Comparison of ENCODE assay signal across 8 cellular contexts in genomic region chr17:67689534-67690177, GRCh38. TPM values are rescaled to one million over a fixed set of nuclear protein-coding genes. Genes with fewer than 3 reads are reported as not detected.
DNase-seq lines count a peak whose midpoint lies in the region; ATAC-seq, FAIRE-seq and TF ChIP-seq lines count a peak whose summit lies in the region.

No MANE protein-coding gene starts in this region.

- H3K4me3 ChIP-seq in SK-N-SH (ENCODE audit: low read depth in 2 of 2, low read length in 1 of 2): no peak overlapping the region

- TF ChIP-seq CTCF in SK-N-SH (IDR thresholded peaks at IDR 0.05) (peak; percentile 99), MCF 10A (IDR thresholded peaks at IDR 0.05; ENCODE audit: unreplicated experiment) (peak; percentile 69)

- no peaks in the 10 kb centered on the region for H4K20me1 ChIP-seq in SK-N-SH (ENCODE audit: insufficient read depth)

- no peaks in the 10 kb centered on the region for H3K9me2 ChIP-seq in SK-N-SH

- BruUV-seq in MCF 10A (replicated peaks; lab: Mats Ljungman, UMichigan): no TSS peak

- peak; percentile 9 to 45 for DNase-seq in activated CD4-positive, alpha-beta T cell treated with anti-CD3 and anti-CD28 coated beads for 24 hours (ENCODE audit: low read depth in 2 of 2)
- DNase-seq in activated CD4-positive, alpha-beta T cell treated with anti-CD3 and anti-CD28 coated beads for 1 hour: no peak
- DNase-seq in NCI-H1417 treated with DMSO at 0.1 percent for 48 hours (lab: John Stamatoyannopoulos, UW): peak; percentile 3
- DNase-seq in SK-N-SH: peak; percentile 77
- peak; percentile 68 for DNase-seq in MCF 10A (ENCODE audit: unreplicated experiment)
- peak; percentile 46 for DNase-seq in stimulated activated CD4-positive, alpha-beta T cell treated with anti-CD3 and anti-CD28 coated beads, Interleukin-2, amount 100 ng/mL, for 4 hours (ENCODE audit: low read depth)

- CTCF ChIA-PET in SK-N-SH (lab: Yijun Ruan, JAX) (interaction anchor here (0.6 to 16.1 kb wide), 46 partner anchors 8 to 533 kb away, joined by 3 to 241 read pairs (median 4); partner anchors contain the start of genes PITPNC1 and PSMD12), MCF 10A (lab: Yijun Ruan, JAX) (interaction anchor here (0.6 to 4.9 kb wide), 16 partner anchors 9 to 1689 kb away, joined by 3 to 71 read pairs (median 4); no protein-coding TSS in a partner anchor)

- no peak overlapping the region for H3K27ac Mint-ChIP-seq in MCF 10A (ENCODE audit: low read depth, unreplicated experiment)

- no peak for TF ChIP-seq EP300 in SK-N-SH (IDR thresholded peaks at IDR 0.05; ENCODE audit: borderline replicate concordance in 1 of 2, low read depth in 1 of 2, low read length in 1 of 2)

- WGBS in SK-N-SH (ENCODE audit: low lambda C conversion rate): 55% methylated on average over 2 of the region's 2 CpGs

- H3K9me3 ChIP-seq in SK-N-SH: no peaks in the 10 kb centered on the region

- peaks cover 3% of the 10 kb centered on the region for H3F3A ChIP-seq in SK-N-SH (replicated peaks; ENCODE audit: insufficient read depth)

- H3K4me2 ChIP-seq in SK-N-SH: no peak overlapping the region

- TF ChIP-seq RAD21 in SK-N-SH (IDR thresholded peaks at IDR 0.05; ENCODE audit: low read length): peak; percentile 93

- no peaks in the 10 kb centered on the region for H3K4me1 ChIP-seq in SK-N-SH (ENCODE audit: control insufficient read depth in 1 of 2, insufficient read depth in 2 of 2, low read depth in 1 of 2, low read length in 1 of 2)

- no peak overlapping the region for H3K4me3 Mint-ChIP-seq in MCF 10A (ENCODE audit: unreplicated experiment)

- no peak overlapping the region for H3K9ac ChIP-seq in SK-N-SH

- POLR2A ChIA-PET in SK-N-SH (lab: Yijun Ruan, JAX): interaction anchor here (0.8 kb wide), 1 partner anchor 9 kb away, joined by 3 read pairs; no protein-coding TSS in a partner anchor
- POLR2A ChIA-PET in MCF 10A (lab: Yijun Ruan, JAX): interaction anchor here (0.8 to 1.7 kb wide), 4 partner anchors 29 to 315 kb away, joined by 3 to 4 read pairs (median 3); no protein-coding TSS in a partner anchor

- no peaks in the 10 kb centered on the region for H3K27me3 ChIP-seq in SK-N-SH (ENCODE audit: insufficient read depth)

- intact Hi-C loops in MCF 10A (cut with micrococcal nuclease): loop anchor here (1.0 to 5.0 kb wide), 3 partner anchors 212 to 315 kb away; no protein-coding TSS in a partner anchor

- no peaks in the 10 kb centered on the region for H3K4me1 Mint-ChIP-seq in MCF 10A (ENCODE audit: insufficient read depth, unreplicated experiment)

- H3K36me3 Mint-ChIP-seq in MCF 10A (ENCODE audit: insufficient read depth, unreplicated experiment): no peaks in the 10 kb centered on the region

- H3K79me2 ChIP-seq in SK-N-SH (ENCODE audit: insufficient read depth): no peaks in the 10 kb centered on the region

- peak; percentile 99 for FAIRE-seq in islet of Langerhans (lab: Jason Lieb, UNC)

- ATAC-seq in HG03039 (IDR thresholded peaks at IDR 0.05; ENCODE audit: unreplicated experiment): no peak

- H3K27me3 Mint-ChIP-seq in MCF 10A (ENCODE audit: insufficient read depth, unreplicated experiment): no peaks in the 10 kb centered on the region

- H3K9me3 Mint-ChIP-seq in MCF 10A (ENCODE audit: unreplicated experiment): no peaks in the 10 kb centered on the region

- H2AFZ ChIP-seq in SK-N-SH (ENCODE audit: low read depth): peak overlapping the region; percentile 37; the same call in 1 of the 2 replicates

- peak overlapping the region in 1 of 2 experiments; percentile 2; a peak in 1 of 4 replicates for H3K27ac ChIP-seq in SK-N-SH (ENCODE audit: low read depth in 2 of 2, low read length in 1 of 2)

- peaks cover 0 to 24% of the 10 kb centered on the region in 2 experiments for H3K36me3 ChIP-seq in SK-N-SH (replicated peaks in 1 of 2; ENCODE audit: control insufficient read depth in 1 of 2, insufficient read depth in 2 of 2, low read length in 1 of 2)

TF ChIP-seq in SK-N-SH, 30 proteins besides CTCF, POLR2A, EP300 and RAD21:
- peak; percentile 31 for TF ChIP-seq NRF1 (IDR thresholded peaks at IDR 0.05; ENCODE audit: low read depth, low read length)
- peak; percentile 33; the same call in 1 of the 2 replicates for TF ChIP-seq RCOR1 (IDR thresholded peaks at IDR 0.05; ENCODE audit: low read length)
- TF ChIP-seq GATA2 (CRISPR knock-in tag; IDR thresholded peaks at IDR 0.05): no peak
- 0 out of 2 replicates have a peak, but pooled peaks have one; percentile 5 for TF ChIP-seq IRF3 (IDR thresholded peaks at IDR 0.05; ENCODE audit: low read depth, low read length)
- peak; percentile 10; the same call in 1 of the 2 replicates for TF ChIP-seq TCF12 (IDR thresholded peaks at IDR 0.05)
- no peak for TF ChIP-seq POLR2AphosphoS5 (IDR thresholded peaks at IDR 0.05; ENCODE audit: low read depth, low read length)
- no peak for TF ChIP-seq MAX (IDR thresholded peaks at IDR 0.05; ENCODE audit: low read depth)
- no peak for TF ChIP-seq TAF1 (IDR thresholded peaks at IDR 0.05; ENCODE audit: borderline replicate concordance, low read depth, low read length)
- TF ChIP-seq CHD2 (IDR thresholded peaks at IDR 0.05; ENCODE audit: low read length, partially characterized antibody): peak; percentile 24
- TF ChIP-seq FOSL2 (IDR thresholded peaks at IDR 0.05; ENCODE audit: borderline replicate concordance, low read depth): no peak
- peak; percentile 87 for TF ChIP-seq SMC3 (IDR thresholded peaks at IDR 0.05; ENCODE audit: low read depth, low read length)
TF ChIP-seq in SK-N-SH: peak in this region for 6.

RNA-seq across cellular contexts. Expression of gene NOL11, which starts 28.1 kb away (rescaled TPM):
- 27.0 and 36.2 TPM in 2 replicates for polyA plus RNA-seq in SK-N-SH (2012; rRNA removed)
- 33.9 and 37.4 TPM in 2 replicates for polyA plus RNA-seq in SK-N-SH (2012; cell fraction: cytosol; rRNA removed)
- polyA plus RNA-seq in SK-N-SH (2012; cell fraction: nucleus; rRNA removed): 44.0 and 70.1 TPM in 2 replicates
- total RNA-seq in MCF 10A (2022): 45.4 and 50.4 TPM in 2 replicates
